In genomic region chr3:158495503-158495902, GRCh38 we compare ENCODE assay signal across 1 cellular context.
TF ChIP-seq lines count a peak whose summit lies in the region.

No MANE protein-coding gene starts in this region.

TF ChIP-seq in HEK293, 187 proteins besides CTCF, POLR2A, EP300 and RAD21 (continued from another document):
- TF ChIP-seq ZBTB49 (tag by site-specific recombination; IDR thresholded peaks at IDR 0.05; ENCODE audit: low read depth) (no peak), EGR2 (tag by site-specific recombination; IDR thresholded peaks at IDR 0.05; ENCODE audit: low read depth) (0 out of 2 replicates have a peak, but pooled peaks have one; percentile 11), ZNF433 (tag by site-specific recombination; IDR thresholded peaks at IDR 0.05; ENCODE audit: low read depth) (no peak), WT1 (tag by site-specific recombination; IDR thresholded peaks at IDR 0.05) (peak; percentile 22; the same call in 1 of the 2 replicates), ZXDB (tag by site-specific recombination; IDR thresholded peaks at IDR 0.05) (no peak), KLF16 (tag by site-specific recombination; IDR thresholded peaks at IDR 0.05) (no peak), ZNF580 (tag by site-specific recombination; IDR thresholded peaks at IDR 0.05) (peak; percentile 21; the same call in 1 of the 2 replicates), ZNF768 (tag by site-specific recombination; IDR thresholded peaks at IDR 0.05) (no peak), ZNF112 (tag by site-specific recombination; IDR thresholded peaks at IDR 0.05) (no peak), ZFP69B (tag by site-specific recombination; IDR thresholded peaks at IDR 0.05) (no peak)
